Comparison of ENCODE assay signal across 1 cellular context in genomic region chr5:111313017-111313724, GRCh38.
TF ChIP-seq lines count a peak whose summit lies in the region.

No MANE protein-coding gene starts in this region.

TF ChIP-seq in IMR-90, 13 proteins besides CTCF, POLR2A, EP300 and RAD21 (continued from another document):
- TF ChIP-seq ELK1 (IDR thresholded peaks at IDR 0.05; ENCODE audit: borderline replicate concordance, low read depth, low read length) (no peak), MXI1 (IDR thresholded peaks at IDR 0.05; ENCODE audit: borderline replicate concordance, low read depth, low read length) (no peak), CEBPB (IDR thresholded peaks at IDR 0.05; ENCODE audit: low read depth, low read length) (no peak), CHD1 (IDR thresholded peaks at IDR 0.05; ENCODE audit: low read depth, low read length) (no peak), RCOR1 (IDR thresholded peaks at IDR 0.05; ENCODE audit: insufficient replicate concordance, low read length) (no peak), BHLHE40 (IDR thresholded peaks at IDR 0.05; ENCODE audit: low read depth, low read length) (no peak), FOS (IDR thresholded peaks at IDR 0.05; ENCODE audit: low read depth, low read length) (no peak), MAZ (IDR thresholded peaks at IDR 0.05; ENCODE audit: borderline replicate concordance, low read depth, low read length) (no peak)
